In the genomic region with DNA sequence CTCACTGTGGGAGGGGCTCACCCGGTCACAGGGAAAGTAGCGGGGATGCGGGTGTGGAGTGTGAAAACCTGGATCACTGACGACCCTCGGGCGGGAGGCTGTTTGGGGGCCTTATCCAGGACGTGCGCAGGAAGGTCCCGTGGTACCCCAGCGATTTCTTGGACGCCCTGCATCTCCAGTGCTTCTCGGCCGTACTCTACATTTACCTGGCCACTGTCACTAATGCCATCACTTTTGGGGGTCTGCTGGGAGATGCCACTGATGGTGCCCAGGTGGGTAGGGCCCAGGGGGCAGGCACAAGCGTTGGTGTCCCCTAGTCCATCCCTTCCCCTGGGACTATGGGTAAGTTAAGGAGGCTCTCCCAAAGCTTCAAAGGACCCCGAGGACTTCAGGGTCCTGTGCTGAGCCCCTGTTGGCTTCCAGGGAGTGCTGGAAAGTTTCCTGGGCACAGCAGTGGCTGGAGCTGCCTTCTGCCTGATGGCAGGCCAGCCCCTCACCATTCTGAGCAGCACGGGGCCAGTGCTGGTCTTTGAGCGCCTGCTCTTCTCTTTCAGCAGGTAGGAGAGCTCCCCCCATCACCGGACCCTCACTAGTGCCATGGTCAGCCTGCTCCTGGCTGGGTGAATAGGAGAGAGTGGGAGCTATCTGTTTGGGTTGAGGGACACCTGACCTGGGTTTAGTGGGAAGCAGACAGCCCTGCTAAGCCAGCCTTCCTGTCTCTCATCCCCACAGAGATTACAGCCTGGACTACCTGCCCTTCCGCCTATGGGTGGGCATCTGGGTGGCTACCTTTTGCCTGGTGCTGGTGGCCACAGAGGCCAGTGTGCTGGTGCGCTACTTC, we compare ENCODE assay signal across 9 cellular contexts. TPM values are rescaled to one million over a fixed set of nuclear protein-coding genes. Genes with fewer than 3 reads are reported as not detected.
DNase-seq lines count a peak whose midpoint lies in the region; ATAC-seq and TF ChIP-seq lines count a peak whose summit lies in the region.
"Had no signal": no experiment of that assay in that cellular context is flagged by ENCODE, and none has a peak within 500 bp of the region (broad histone marks: within the 10 kb centered on the region; RNA-seq: fewer than 3 reads in every experiment).

No MANE protein-coding gene starts in this region.

- H3K27ac ChIP-seq in BLaER1 (no peak overlapping the region; the same call in 1 of the 2 replicates), Karpas-422 (ENCODE audit: low read length) (no peak overlapping the region), coronary artery (no peak overlapping the region)
- H3K27ac ChIP-seq: neutrophil had no signal

- peak overlapping the region; percentile 67 for H3K4me2 ChIP-seq in BLaER1
- peak overlapping the region; percentile 65 for H3K4me2 ChIP-seq in Karpas-422 (ENCODE audit: low read depth, low read length, poor library complexity, severe bottlenecking)

- H3K36me3 ChIP-seq in BLaER1 (no peaks in the 10 kb centered on the region), Karpas-422 (ENCODE audit: insufficient read depth, low read length) (no peaks in the 10 kb centered on the region)
- H3K36me3 ChIP-seq: neutrophil had no signal

- no peak for DNase-seq in Karpas-422
- DNase-seq in coronary artery (ENCODE audit: low spot score): no peak
- no peak for DNase-seq in naive B cell
- DNase-seq in NCI-H1694 (lab: John Stamatoyannopoulos, UW): no peak
- no peak for DNase-seq in kidney tubule cell (ENCODE audit: low spot score)
- DNase-seq in middle frontal gyrus (ENCODE audit: extremely low spot score, low spot score): no peak

- H2AFZ ChIP-seq in Karpas-422 (ENCODE audit: low read length): peak overlapping the region; percentile 40; the same call in 1 of the 2 replicates

- no peaks in the 10 kb centered on the region for H3K79me2 ChIP-seq in Karpas-422 (ENCODE audit: low read length)

- H3K4me3 ChIP-seq in BLaER1 (no peak overlapping the region), Karpas-422 (ENCODE audit: low read length) (peak overlapping the region; percentile 52; the same call in 1 of the 2 replicates), coronary artery (peak overlapping the region; percentile 62)

- peak overlapping the region in 2 of 6 donors; percentile 33 to 36 for H3K27ac Mint-ChIP-seq in naive B cell

- no peaks in the 10 kb centered on the region for H3K36me3 Mint-ChIP-seq in naive B cell

- H4K20me1 ChIP-seq in BLaER1 (no peaks in the 10 kb centered on the region), Karpas-422 (ENCODE audit: insufficient read depth, low read depth, low read length) (no peaks in the 10 kb centered on the region)

- ATAC-seq in naive B cell (ENCODE audit: low read depth in 2 of 2) (no peak), HG02588 (IDR thresholded peaks at IDR 0.05; ENCODE audit: unreplicated experiment) (no peak)

- H3K4me1 ChIP-seq in BLaER1 (peaks cover 27% of the 10 kb centered on the region), Karpas-422 (ENCODE audit: low read length) (peaks cover 3% of the 10 kb centered on the region)

- H3K9me3 ChIP-seq in BLaER1: no peaks in the 10 kb centered on the region
- no peaks in the 10 kb centered on the region for H3K9me3 ChIP-seq in Karpas-422 (ENCODE audit: low read length)
- H3K9me3 ChIP-seq: neutrophil had no signal

- H3K4me1 Mint-ChIP-seq in naive B cell: peaks cover 0 to 8% (median 8%) of the 10 kb centered on the region in 3 donors

- H3K9me2 ChIP-seq in Karpas-422 (replicated peaks; ENCODE audit: insufficient read depth, low read length): no peaks in the 10 kb centered on the region

- no peak for TF ChIP-seq CTCF in coronary artery (IDR thresholded peaks at IDR 0.05)

- no peaks in the 10 kb centered on the region for H3K9me3 Mint-ChIP-seq in naive B cell

- H3K4me3 Mint-ChIP-seq in naive B cell: peak overlapping the region in 5 of 8 donors; percentile 66 to 85 (median 77)

- H3K27me3 Mint-ChIP-seq in naive B cell: peaks cover 0 to 5% (median 0%) of the 10 kb centered on the region in 3 donors

- no peak overlapping the region for H3K9ac ChIP-seq in BLaER1
- peak overlapping the region; percentile 49 for H3K9ac ChIP-seq in Karpas-422 (ENCODE audit: low read length)

- H3K27me3 ChIP-seq in BLaER1 (no peaks in the 10 kb centered on the region), Karpas-422 (ENCODE audit: low read length) (no peaks in the 10 kb centered on the region)

RNA-seq across cellular contexts. Expression of a gene that starts 3.9 kb away (rescaled TPM):
- not detected in 2 replicates for total RNA-seq in Karpas-422 (2014; rRNA removed; shearing (Covaris generic); ENCODE audit: low replicate concordance)
- polyA plus RNA-seq in naive B cell (ENCODE audit: low read depth in 6 of 6): not detected

RNA-seq across cellular contexts. Expression of a gene that starts 17.4 kb away (rescaled TPM):
- 1.3 and 1.8 TPM in 2 replicates for total RNA-seq in Karpas-422 (2014; rRNA removed; shearing (Covaris generic); ENCODE audit: low replicate concordance)
- polyA plus RNA-seq in naive B cell (ENCODE audit: low read depth in 6 of 6): under 1 TPM in 1 of 6 donors, not detected in 5; 0.19 TPM

RNA-seq across cellular contexts. Expression of a gene that starts 37.8 kb away (rescaled TPM):
- 110 and 119 TPM in 2 replicates for total RNA-seq in Karpas-422 (2014; rRNA removed; shearing (Covaris generic); ENCODE audit: low replicate concordance)
- 10 to 100 TPM; 53.3 to 88.7 (median 62.5) TPM for polyA plus RNA-seq in naive B cell (ENCODE audit: low read depth in 6 of 6)
